Comparison of ENCODE assay signal across 35 cellular contexts in the genomic region with DNA sequence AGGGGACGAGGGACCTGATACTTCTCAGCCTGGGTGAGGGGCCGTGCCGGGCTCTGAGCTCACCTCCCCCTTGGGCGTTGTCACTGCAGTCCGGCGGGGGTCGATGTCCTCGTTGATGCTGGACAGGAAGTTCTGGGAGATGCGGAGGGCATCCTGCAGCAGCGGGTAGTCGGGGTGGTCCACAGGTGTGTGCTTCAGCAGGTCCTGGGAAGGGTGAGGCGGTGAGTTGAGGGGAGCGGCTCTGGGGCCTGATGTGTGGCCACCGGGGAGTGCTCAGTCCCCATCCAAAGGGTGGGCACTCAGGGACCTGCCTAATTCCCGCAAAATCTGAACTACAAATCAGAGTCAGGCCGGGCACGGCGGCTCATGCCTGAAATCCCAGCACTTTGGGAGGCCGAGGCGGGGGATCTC.
"Had no signal": no experiment of that assay in that cellular context is flagged by ENCODE, and none has a peak within 500 bp of the region (broad histone marks: within the 10 kb centered on the region; RNA-seq: fewer than 3 reads in every experiment).

No MANE protein-coding gene starts in this region.

- H3K27me3 ChIP-seq: breast epithelium, colonic mucosa, gastrocnemius medialis, hepatocyte, ovary, sigmoid colon, stomach, thyroid gland had no signal

- H3K27me3 Mint-ChIP-seq: activated CD4-positive, alpha-beta memory T cell treated with anti-CD3 and anti-CD28 coated beads for 36 hours; activated naive CD4-positive, alpha-beta T cell treated with anti-CD3 and anti-CD28 coated beads, Interleukin-2, amount 50 U/mL, for 24 hours; activated naive CD8-positive, alpha-beta T cell treated with anti-CD3 and anti-CD28 coated beads, Interleukin-2, amount 50 U/mL, for 24 hours; progenitor cell of endocrine pancreas; stimulated activated memory B cell treated with anti-CD40 and anti-IgM and Interleukin-4, amounts not matched to agents 10 μg/mL and 1 μg/mL and 100 μg/mL, for 72 hours had no signal

- FAIRE-seq: keratinocyte, small intestine, TTC549 had no signal

- H3K4me1 Mint-ChIP-seq: activated naive CD4-positive, alpha-beta T cell treated with anti-CD3 and anti-CD28 coated beads, Interleukin-2, amount 50 U/mL, for 24 hours; activated naive CD8-positive, alpha-beta T cell treated with anti-CD3 and anti-CD28 coated beads, Interleukin-2, amount 50 U/mL, for 24 hours; stimulated activated memory B cell treated with anti-CD40 and anti-IgM and Interleukin-4, amounts not matched to agents 10 μg/mL and 1 μg/mL and 100 μg/mL, for 72 hours had no signal

- H3K27ac Mint-ChIP-seq: activated CD4-positive, alpha-beta memory T cell treated with anti-CD3 and anti-CD28 coated beads for 36 hours; activated naive CD4-positive, alpha-beta T cell treated with anti-CD3 and anti-CD28 coated beads, Interleukin-2, amount 50 U/mL, for 24 hours; activated naive CD8-positive, alpha-beta T cell treated with anti-CD3 and anti-CD28 coated beads, Interleukin-2, amount 50 U/mL, for 24 hours; nephron progenitor cell; progenitor cell of endocrine pancreas; stimulated activated memory B cell treated with anti-CD40 and anti-IgM and Interleukin-4, amounts not matched to agents 10 μg/mL and 1 μg/mL and 100 μg/mL, for 72 hours; T-helper 1 cell treated with Interleukin-12 subunit alpha and Interleukin-12 subunit beta and Interleukin-4 antibody, amounts not matched to agents 30 μg/mL and 1 μg/mL, for 36 hours had no signal

- H3K9me3 Mint-ChIP-seq: activated CD4-positive, alpha-beta memory T cell treated with anti-CD3 and anti-CD28 coated beads for 36 hours; activated naive CD4-positive, alpha-beta T cell treated with anti-CD3 and anti-CD28 coated beads, Interleukin-2, amount 50 U/mL, for 24 hours; activated naive CD8-positive, alpha-beta T cell treated with anti-CD3 and anti-CD28 coated beads, Interleukin-2, amount 50 U/mL, for 24 hours; stimulated activated memory B cell treated with anti-CD40 and anti-IgM and Interleukin-4, amounts not matched to agents 10 μg/mL and 1 μg/mL and 100 μg/mL, for 72 hours; T-helper 1 cell treated with Interleukin-12 subunit alpha and Interleukin-12 subunit beta and Interleukin-4 antibody, amounts not matched to agents 30 μg/mL and 1 μg/mL, for 36 hours had no signal

- H3K79me2 ChIP-seq: hepatocyte had no signal

- H3K4me2 ChIP-seq: hepatocyte, SK-N-SH had no signal

- H3K4me1 ChIP-seq: breast epithelium, sigmoid colon, thyroid gland had no signal

- H3K9ac ChIP-seq: SK-N-SH had no signal

- H3K36me3 ChIP-seq: breast epithelium, ovary had no signal

- DNase-seq: activated CD4-positive, alpha-beta memory T cell treated with anti-CD3 and anti-CD28 coated beads for 36 hours; activated CD4-positive, alpha-beta T cell treated with anti-CD3 and anti-CD28 coated beads for 48 hours; activated CD8-positive, alpha-beta memory T cell treated with anti-CD3 and anti-CD28 coated beads, Interleukin-2, amount 50 U/mL, for 4 hours; activated gamma-delta T cell treated with Interleukin-2 at 50 U/mL for 16 hours; activated naive CD8-positive, alpha-beta T cell treated with anti-CD3 and anti-CD28 coated beads, Interleukin-2, amount 50 U/mL, for 24 hours; activated T-cell treated with anti-CD3 and anti-CD28 coated beads, Interleukin-2, amount 50 U/mL, for 1 hour; colonic mucosa; effector CD8-positive, alpha-beta T cell; erythroblast; gastrocnemius medialis; glutamatergic neuron; mesendoderm; nephron progenitor cell; ovary; retina; sigmoid colon; SK-N-SH; stimulated activated CD4-positive, alpha-beta T cell treated with anti-CD3 and anti-CD28 coated beads, Interleukin-1b, Interleukin-23, amount 100 ng/mL, for 48 hours; stimulated activated CD4-positive, alpha-beta T cell treated with anti-CD3 and anti-CD28 coated beads, Interleukin-4, amount 100 ng/mL, for 4 hours; stimulated activated CD8-positive, alpha-beta memory T cell treated with anti-CD3 and anti-CD28 coated beads, Interleukin-4, amount 100 ng/mL, for 48 hours; stomach; SW 1271; T-helper 9 cell; thyroid gland had no signal

- H3K27ac ChIP-seq: breast epithelium, colonic mucosa, gastrocnemius medialis, hepatocyte, ovary, sigmoid colon, stomach, thyroid gland, VCaP had no signal

- ATAC-seq: activated naive CD8-positive, alpha-beta T cell treated with anti-CD3 and anti-CD28 coated beads, Interleukin-2, amount 50 U/mL, for 24 hours; gastrocnemius medialis; stimulated activated memory B cell treated with anti-CD40 and anti-IgM and Interleukin-4, amounts not matched to agents 10 μg/mL and 1 μg/mL and 100 μg/mL, for 72 hours had no signal

- H3K4me3 ChIP-seq: breast epithelium, colonic mucosa, gastrocnemius medialis, hepatocyte, lung, ovary, sigmoid colon, stomach, thyroid gland had no signal

- H3K9me3 ChIP-seq: breast epithelium, colonic mucosa, gastrocnemius medialis, ovary, sigmoid colon, SK-N-SH, stomach, thyroid gland had no signal

- H2AFZ ChIP-seq: hepatocyte had no signal

- H3K4me3 Mint-ChIP-seq: activated CD4-positive, alpha-beta memory T cell treated with anti-CD3 and anti-CD28 coated beads for 36 hours; activated naive CD4-positive, alpha-beta T cell treated with anti-CD3 and anti-CD28 coated beads, Interleukin-2, amount 50 U/mL, for 24 hours; activated naive CD8-positive, alpha-beta T cell treated with anti-CD3 and anti-CD28 coated beads, Interleukin-2, amount 50 U/mL, for 24 hours; nephron progenitor cell; stimulated activated memory B cell treated with anti-CD40 and anti-IgM and Interleukin-4, amounts not matched to agents 10 μg/mL and 1 μg/mL and 100 μg/mL, for 72 hours; T-helper 1 cell treated with Interleukin-12 subunit alpha and Interleukin-12 subunit beta and Interleukin-4 antibody, amounts not matched to agents 30 μg/mL and 1 μg/mL, for 36 hours had no signal
